8 cellular contexts compared by ENCODE assay signal in genomic region chr2:102737435-102737834, GRCh38. TPM values are rescaled to one million over a fixed set of nuclear protein-coding genes. Genes with fewer than 3 reads are reported as not detected.
DNase-seq lines count a peak whose midpoint lies in the region; ATAC-seq and TF ChIP-seq lines count a peak whose summit lies in the region.

No MANE protein-coding gene starts in this region.

- DNase-seq in AG04450 (ENCODE audit: low read depth, low spot score) (no peak), chondrocyte (ENCODE audit: low spot score) (no peak), skeletal muscle cell (ENCODE audit: low read depth) (no peak), iPS-NIHi11 (ENCODE audit: low spot score) (no peak)

- ATAC-seq in GM19372 (IDR thresholded peaks at IDR 0.05; ENCODE audit: low read depth, unreplicated experiment) (peak; percentile 41), HG03558 (IDR thresholded peaks at IDR 0.05; ENCODE audit: extremely low read depth, unreplicated experiment) (peak; percentile 46), esophagus mucosa (no peak), GM21526 (IDR thresholded peaks at IDR 0.05; ENCODE audit: low FRiP score, unreplicated experiment) (no peak)

- CTCF ChIA-PET in AG04450 (lab: Charles Lee) = interaction anchor here (3.1 to 10.8 kb wide), 2 partner anchors 16 to 69 kb away, joined by 22 to 134 read pairs; no protein-coding TSS in a partner anchor

- POLR2A ChIA-PET in AG04450 (lab: Yijun Ruan, JAX) = no interaction called here

- no peak overlapping the region for H3K27ac ChIP-seq in AG04450 (ENCODE audit: low read depth, low read length)

- TF ChIP-seq CTCF in AG04450 (IDR thresholded peaks at IDR 0.05; ENCODE audit: low read depth, low read length) (no peak), chondrocyte (IDR thresholded peaks at IDR 0.05) (no peak)

- no peaks in the 10 kb centered on the region for H3K27me3 Mint-ChIP-seq in chondrocyte (ENCODE audit: low read depth)

- no peaks in the 10 kb centered on the region for H3K36me3 Mint-ChIP-seq in chondrocyte (ENCODE audit: low read depth)

- peaks cover 6% of the 10 kb centered on the region for H3K9me3 Mint-ChIP-seq in chondrocyte (ENCODE audit: low read depth)

- no peaks in the 10 kb centered on the region for H3K27me3 ChIP-seq in AG04450 (ENCODE audit: control insufficient read depth, insufficient read depth, low read length)

- no peak overlapping the region for H3K27ac Mint-ChIP-seq in chondrocyte (ENCODE audit: unreplicated experiment)

- H3K9me3 ChIP-seq in AG04450 (ENCODE audit: control insufficient read depth, insufficient read depth, low read length) = no peaks in the 10 kb centered on the region

- H3K4me1 Mint-ChIP-seq in chondrocyte (ENCODE audit: low read depth) = peaks cover 24% of the 10 kb centered on the region

- H3K4me3 ChIP-seq in AG04450 (ENCODE audit: low read depth, low read length) (peak overlapping the region; percentile 84; the same call in 1 of the 2 replicates), skeletal muscle cell (ENCODE audit: low read depth, low read length) (peak overlapping the region; percentile 88)

- peak overlapping the region; percentile 96 for H3K4me3 Mint-ChIP-seq in chondrocyte (ENCODE audit: unreplicated experiment)

RNA-seq across cellular contexts. Expression of gene TMEM182, which starts 24.4 kb away (rescaled TPM):
- polyA plus RNA-seq in AG04450 (2011; rRNA removed) = 3.5 and 3.6 TPM in 2 replicates
- polyA minus RNA-seq in AG04450 (2011; rRNA and poly(A)+ RNA removed) = 1.1 and 1.9 TPM in 2 replicates
- 4.2 to 6.0 TPM (median 5.1 TPM) in 3 replicates for total RNA-seq in chondrocyte
- total RNA-seq in esophagus mucosa = 2.5 TPM

Comparison
In these comparisons a context has a peak if more than half of its experiments do, and no peak if none do; other contexts are left out.
1. ATAC-seq: peak in GM19372 (single experiment) and HG03558 (single experiment); none in esophagus mucosa (single experiment) and GM21526 (single experiment).